9 cellular contexts compared by ENCODE assay signal in the genomic region with DNA sequence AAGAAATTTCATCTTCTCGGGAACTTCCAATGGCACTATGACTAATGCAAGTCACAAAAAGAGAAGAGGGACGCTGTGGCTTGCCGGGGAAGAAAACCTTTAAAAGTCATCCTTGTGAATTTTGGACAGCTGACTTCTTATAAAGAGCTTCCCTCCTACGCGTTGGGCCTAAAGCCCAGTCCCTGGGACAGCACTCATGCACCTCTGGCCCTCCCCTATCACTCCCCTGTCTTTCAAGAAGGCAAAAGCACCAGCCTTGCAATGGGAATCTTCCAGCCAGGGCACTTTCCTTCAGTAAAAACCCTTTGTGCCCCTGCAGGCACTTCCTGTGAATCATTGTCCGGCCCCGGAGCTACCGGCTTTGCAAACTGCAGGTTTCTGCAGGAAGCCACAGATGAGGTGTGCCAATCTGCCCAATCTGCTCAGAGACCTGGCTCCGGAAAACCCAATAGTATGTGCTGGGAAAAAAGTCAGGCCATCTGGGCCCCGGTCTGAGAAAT. TPM values are rescaled to one million over a fixed set of nuclear protein-coding genes. Genes with fewer than 3 reads are reported as not detected.
DNase-seq lines count a peak whose midpoint lies in the region; ATAC-seq and TF ChIP-seq lines count a peak whose summit lies in the region.
"Had no signal": no experiment of that assay in that cellular context is flagged by ENCODE, and none has a peak within 500 bp of the region (broad histone marks: within the 10 kb centered on the region; RNA-seq: fewer than 3 reads in every experiment).

No MANE protein-coding gene starts in this region.

- no peaks in the 10 kb centered on the region for H3K79me2 ChIP-seq in osteoblast (ENCODE audit: insufficient read depth, low read length)
- no peaks in the 10 kb centered on the region for H3K79me2 ChIP-seq in Karpas-422 (ENCODE audit: low read length)

- no peaks in the 10 kb centered on the region for H3K27me3 Mint-ChIP-seq in T-helper 17 cell

- H3K4me1 Mint-ChIP-seq in T-helper 17 cell, result peaks cover 33% of the 10 kb centered on the region

- DNase-seq in T-helper 17 cell, result peak in 1 of 3 donors; percentile 22
- DNase-seq in dermis blood vessel endothelial cell, result peak; percentile 81
- DNase-seq in osteoblast (ENCODE audit: insufficient read length, low spot score, missing footprints), result peak; percentile 49
- DNase-seq in SKM-1 (lab: John Stamatoyannopoulos, UW; ENCODE audit: unreplicated experiment), result no peak
- DNase-seq in Karpas-422, result no peak
- no peak for DNase-seq in SHP77 treated with DMSO at 0.1 percent for 48 hours (lab: John Stamatoyannopoulos, UW)

- no peaks in the 10 kb centered on the region for H4K20me1 ChIP-seq in osteoblast (ENCODE audit: insufficient read depth, low read length)
- no peaks in the 10 kb centered on the region for H4K20me1 ChIP-seq in Karpas-422 (ENCODE audit: insufficient read depth, low read depth, low read length)

- no peak overlapping the region for H3K9ac ChIP-seq in Karpas-422 (ENCODE audit: low read length)

- H3K4me2 ChIP-seq in osteoblast (ENCODE audit: insufficient read depth, low read length) (peak overlapping the region; percentile 23), Karpas-422 (ENCODE audit: low read depth, low read length, poor library complexity, severe bottlenecking) (no peak overlapping the region)

- H3K9me3 ChIP-seq in T-helper 17 cell (ENCODE audit: control insufficient read depth, low read length, poor library complexity, severe bottlenecking) (no peaks in the 10 kb centered on the region), osteoblast (ENCODE audit: low read depth, low read length) (no peaks in the 10 kb centered on the region), Karpas-422 (ENCODE audit: low read length) (no peaks in the 10 kb centered on the region)
- H3K9me3 ChIP-seq: neutrophil had no signal

- peak; percentile 41 for ATAC-seq in GM19025 (IDR thresholded peaks at IDR 0.05; ENCODE audit: low read depth, unreplicated experiment)
- ATAC-seq in HG02938 (IDR thresholded peaks at IDR 0.05; ENCODE audit: unreplicated experiment), result peak; percentile 26
- ATAC-seq in T-helper 17 cell, result peak; percentile 50

- H3K4me3 ChIP-seq in osteoblast (ENCODE audit: insufficient read depth, low read length) (no peak overlapping the region), Karpas-422 (ENCODE audit: low read length) (no peak overlapping the region)

- TF ChIP-seq CTCF in osteoblast (IDR thresholded peaks at IDR 0.05; ENCODE audit: extremely low read depth, low read depth, low read length), result no peak

- no peaks in the 10 kb centered on the region for H3K36me3 ChIP-seq in osteoblast (ENCODE audit: insufficient read depth, low read length)
- no peaks in the 10 kb centered on the region for H3K36me3 ChIP-seq in Karpas-422 (ENCODE audit: insufficient read depth, low read length)
- H3K36me3 ChIP-seq: neutrophil had no signal

- peaks cover 4% of the 10 kb centered on the region for H3K36me3 Mint-ChIP-seq in T-helper 17 cell (ENCODE audit: low read depth)

- H3K4me1 ChIP-seq in osteoblast (ENCODE audit: insufficient read depth, low read length) (peaks cover 6% of the 10 kb centered on the region), Karpas-422 (ENCODE audit: low read length) (no peaks in the 10 kb centered on the region)

- peaks cover 4% of the 10 kb centered on the region for H3K27me3 ChIP-seq in osteoblast (ENCODE audit: insufficient read depth, low read length)
- H3K27me3 ChIP-seq in Karpas-422 (ENCODE audit: low read length), result no peaks in the 10 kb centered on the region

- no peak overlapping the region for H3K27ac Mint-ChIP-seq in T-helper 17 cell

- no peak overlapping the region for H2AFZ ChIP-seq in osteoblast (ENCODE audit: low read length)
- no peak overlapping the region for H2AFZ ChIP-seq in Karpas-422 (ENCODE audit: low read length)

- H3K27ac ChIP-seq in osteoblast (ENCODE audit: low read depth, low read length), result no peak overlapping the region
- H3K27ac ChIP-seq in Karpas-422 (ENCODE audit: low read length), result no peak overlapping the region
- H3K27ac ChIP-seq: neutrophil had no signal

- H3K9me2 ChIP-seq in Karpas-422 (replicated peaks; ENCODE audit: insufficient read depth, low read length), result no peaks in the 10 kb centered on the region

- no peak overlapping the region for H3K4me3 Mint-ChIP-seq in T-helper 17 cell

RNA-seq across cellular contexts. Expression of gene MREG, which starts 7.1 kb away (rescaled TPM):
- total RNA-seq in T-helper 17 cell (1 to 10 TPM; 5.3 to 6.6 TPM), dermis blood vessel endothelial cell (2.0 and 3.9 TPM in 2 replicates), osteoblast (1.1 and 1.8 TPM in 2 replicates)
- total RNA-seq in Karpas-422 (2014; rRNA removed; shearing (Covaris generic); ENCODE audit: low replicate concordance), result 0.11 and 0.15 TPM in 2 replicates

Comparison
In these comparisons a context has a peak if more than half of its experiments do, and no peak if none do; other contexts are left out.
1. DNase-seq: peak in dermis blood vessel endothelial cell (single experiment) and osteoblast (single experiment); none in SKM-1 (single experiment), Karpas-422 (single experiment) and SHP77 treated with DMSO at 0.1 percent for 48 hours (single experiment).
2. Peak in every context shown above with its lines, with median percentiles within 50 percentile points of each other: ATAC-seq.